Comparison of ENCODE assay signal across 19 cellular contexts in genomic region chr2:99600929-99601680, GRCh38.
DNase-seq lines count a peak whose midpoint lies in the region; ATAC-seq and TF ChIP-seq lines count a peak whose summit lies in the region.
"Had no signal": no experiment of that assay in that cellular context is flagged by ENCODE, and none has a peak within 500 bp of the region (broad histone marks: within the 10 kb centered on the region; RNA-seq: fewer than 3 reads in every experiment).

No MANE protein-coding gene starts in this region.

- H3K79me2 ChIP-seq in GM23338 (replicated peaks; ENCODE audit: insufficient read depth) = no peaks in the 10 kb centered on the region
- no peaks in the 10 kb centered on the region for H3K79me2 ChIP-seq in trophoblast cell (ENCODE audit: control insufficient read depth, insufficient read depth, low read length, poor library complexity)

- H3K4me3 ChIP-seq in GM23338 = no peak overlapping the region
- H3K4me3 ChIP-seq in trophoblast cell (ENCODE audit: low read depth, low read length) = peak overlapping the region; percentile 19
- H3K4me3 ChIP-seq: coronary artery, gastrocnemius medialis, MG63, right lobe of liver had no signal

- peak; percentile 53 for ATAC-seq in GM23338
- peak; percentile 8 for ATAC-seq in foreskin keratinocyte
- no peak for ATAC-seq in GM21529 (IDR thresholded peaks at IDR 0.05; ENCODE audit: unreplicated experiment)
- ATAC-seq: gastrocnemius medialis, HCT116 had no signal

- peaks cover 2% of the 10 kb centered on the region for H3K79me1 ChIP-seq in trophoblast cell (ENCODE audit: low read length)

- no peak overlapping the region for H3K9ac ChIP-seq in trophoblast cell (ENCODE audit: low read length)

- no peak overlapping the region for H3K4me3 Mint-ChIP-seq in GM23338

- DNase-seq in GM23338 (ENCODE audit: low spot score) (peak; percentile 12), NCI-H69 (lab: John Stamatoyannopoulos, UW) (peak; percentile 5), foreskin keratinocyte (no peak), trophoblast cell (no peak), SW 1271 (lab: John Stamatoyannopoulos, UW) (no peak), mucosa of gallbladder (ENCODE audit: low spot score) (no peak)
- no peak for DNase-seq in activated T-cell treated with anti-CD3 and anti-CD28 coated beads, Interleukin-2, amount 50 U/mL, for 48 hours
- DNase-seq: activated CD8-positive, alpha-beta memory T cell treated with anti-CD3 and anti-CD28 coated beads for 24 hours; amygdala; BE2C; gastrocnemius medialis; MG63; NCI-H187; NCI-H526 treated with DMSO at 0.1 percent for 48 hours; right lobe of liver; stimulated activated CD4-positive, alpha-beta T cell treated with anti-CD3 and anti-CD28 coated beads, Interleukin-2, amount 100 ng/mL, for 24 hours had no signal

- no peak overlapping the region for H3K23ac ChIP-seq in trophoblast cell (ENCODE audit: low read length)

- no peaks in the 10 kb centered on the region for H3K36me3 Mint-ChIP-seq in GM23338 (ENCODE audit: low read depth)

- no peaks in the 10 kb centered on the region for H3K27me3 ChIP-seq in GM23338 (ENCODE audit: insufficient read depth)
- peaks cover 49% of the 10 kb centered on the region for H3K27me3 ChIP-seq in foreskin keratinocyte
- peaks cover 2% of the 10 kb centered on the region for H3K27me3 ChIP-seq in trophoblast cell (ENCODE audit: insufficient read depth, low read length)
- H3K27me3 ChIP-seq: BE2C, MG63, right lobe of liver had no signal

- H3K4me2 ChIP-seq in GM23338 (no peak overlapping the region), trophoblast cell (ENCODE audit: low read length) (no peak overlapping the region)

- H3K4me1 ChIP-seq in GM23338 (ENCODE audit: insufficient read depth) (no peaks in the 10 kb centered on the region), foreskin keratinocyte (no peaks in the 10 kb centered on the region), trophoblast cell (ENCODE audit: control insufficient read depth in 1 of 2, insufficient read depth in 2 of 2, low read length in 2 of 2) (peaks cover 13 to 21% of the 10 kb centered on the region in 2 experiments)
- H3K4me1 ChIP-seq: BE2C, gastrocnemius medialis, right lobe of liver had no signal

- H3K18ac ChIP-seq in trophoblast cell (ENCODE audit: low read length) = no peak overlapping the region

- H3K14ac ChIP-seq in trophoblast cell (ENCODE audit: low read length) = no peak overlapping the region

- no peak overlapping the region for H4K8ac ChIP-seq in trophoblast cell (ENCODE audit: low read depth, low read length)

- H3K4ac ChIP-seq in trophoblast cell (ENCODE audit: low read depth, low read length) = no peak overlapping the region

- WGBS in trophoblast cell (ENCODE audit: extremely low coverage, insufficient coverage, insufficient read length) = no CpG with 5 or more reads among the region's 20 CpGs

- H2BK12ac ChIP-seq in trophoblast cell (ENCODE audit: low read length) = no peak overlapping the region

- no peak for TF ChIP-seq CTCF in GM23338 (conservative IDR thresholded peaks at IDR 0.05; ENCODE audit: low read depth in 2 of 2)
- no peak for TF ChIP-seq CTCF in foreskin keratinocyte (conservative IDR thresholded peaks at IDR 0.05)

- H3F3A ChIP-seq in GM23338 (replicated peaks; ENCODE audit: low read depth) = no peaks in the 10 kb centered on the region

- no peaks in the 10 kb centered on the region for H4K20me1 ChIP-seq in GM23338 (replicated peaks; ENCODE audit: insufficient read depth)

- H2BK5ac ChIP-seq in trophoblast cell (ENCODE audit: low read depth, low read length, poor library complexity) = no peak overlapping the region

- H2AFZ ChIP-seq in GM23338 (peak overlapping the region; percentile 60), trophoblast cell (ENCODE audit: insufficient read depth, low read length, poor library complexity) (no peak overlapping the region)

- no peaks in the 10 kb centered on the region for H3K36me3 ChIP-seq in GM23338 (ENCODE audit: insufficient read depth)
- H3K36me3 ChIP-seq in trophoblast cell (ENCODE audit: control insufficient read depth in 1 of 2, insufficient read depth in 2 of 2, low read length in 2 of 2) = no peaks in the 10 kb centered on the region
- H3K36me3 ChIP-seq: BE2C, gastrocnemius medialis, MG63, right lobe of liver had no signal

- H3K4me1 Mint-ChIP-seq in GM23338 = no peaks in the 10 kb centered on the region

- H2AK5ac ChIP-seq in trophoblast cell (ENCODE audit: low read length) = no peak overlapping the region

- no peaks in the 10 kb centered on the region for H3K27me3 Mint-ChIP-seq in GM23338 (ENCODE audit: insufficient read depth, low read depth, poor library complexity)

- no peaks in the 10 kb centered on the region for H3K9me2 ChIP-seq in GM23338 (ENCODE audit: insufficient read depth)

- no peaks in the 10 kb centered on the region for H3K9me3 Mint-ChIP-seq in GM23338

- H3K9me3 ChIP-seq in trophoblast cell (ENCODE audit: insufficient read depth, low read depth, low read length) = no peaks in the 10 kb centered on the region
- H3K9me3 ChIP-seq: BE2C, gastrocnemius medialis, MG63, right lobe of liver had no signal

- H2BK120ac ChIP-seq in trophoblast cell (ENCODE audit: insufficient read depth, low read length, poor library complexity) = no peak overlapping the region

- H3K27ac Mint-ChIP-seq in GM23338 = no peak overlapping the region

- H3K27ac ChIP-seq in GM23338 (ENCODE audit: low read depth) = no peak overlapping the region
- H3K27ac ChIP-seq in foreskin keratinocyte = no peak overlapping the region
- no peak overlapping the region for H3K27ac ChIP-seq in trophoblast cell (ENCODE audit: low read depth, low read length)
- H3K27ac ChIP-seq: coronary artery, gastrocnemius medialis, right lobe of liver had no signal

- no peak overlapping the region for H4K12ac ChIP-seq in trophoblast cell (ENCODE audit: low read depth, low read length)

- H4K91ac ChIP-seq in trophoblast cell (ENCODE audit: low read depth, low read length) = no peak overlapping the region

TF ChIP-seq in GM23338, 12 proteins besides CTCF, POLR2A, EP300 and RAD21 (continues in another document):
- TF ChIP-seq, protein P1, sequence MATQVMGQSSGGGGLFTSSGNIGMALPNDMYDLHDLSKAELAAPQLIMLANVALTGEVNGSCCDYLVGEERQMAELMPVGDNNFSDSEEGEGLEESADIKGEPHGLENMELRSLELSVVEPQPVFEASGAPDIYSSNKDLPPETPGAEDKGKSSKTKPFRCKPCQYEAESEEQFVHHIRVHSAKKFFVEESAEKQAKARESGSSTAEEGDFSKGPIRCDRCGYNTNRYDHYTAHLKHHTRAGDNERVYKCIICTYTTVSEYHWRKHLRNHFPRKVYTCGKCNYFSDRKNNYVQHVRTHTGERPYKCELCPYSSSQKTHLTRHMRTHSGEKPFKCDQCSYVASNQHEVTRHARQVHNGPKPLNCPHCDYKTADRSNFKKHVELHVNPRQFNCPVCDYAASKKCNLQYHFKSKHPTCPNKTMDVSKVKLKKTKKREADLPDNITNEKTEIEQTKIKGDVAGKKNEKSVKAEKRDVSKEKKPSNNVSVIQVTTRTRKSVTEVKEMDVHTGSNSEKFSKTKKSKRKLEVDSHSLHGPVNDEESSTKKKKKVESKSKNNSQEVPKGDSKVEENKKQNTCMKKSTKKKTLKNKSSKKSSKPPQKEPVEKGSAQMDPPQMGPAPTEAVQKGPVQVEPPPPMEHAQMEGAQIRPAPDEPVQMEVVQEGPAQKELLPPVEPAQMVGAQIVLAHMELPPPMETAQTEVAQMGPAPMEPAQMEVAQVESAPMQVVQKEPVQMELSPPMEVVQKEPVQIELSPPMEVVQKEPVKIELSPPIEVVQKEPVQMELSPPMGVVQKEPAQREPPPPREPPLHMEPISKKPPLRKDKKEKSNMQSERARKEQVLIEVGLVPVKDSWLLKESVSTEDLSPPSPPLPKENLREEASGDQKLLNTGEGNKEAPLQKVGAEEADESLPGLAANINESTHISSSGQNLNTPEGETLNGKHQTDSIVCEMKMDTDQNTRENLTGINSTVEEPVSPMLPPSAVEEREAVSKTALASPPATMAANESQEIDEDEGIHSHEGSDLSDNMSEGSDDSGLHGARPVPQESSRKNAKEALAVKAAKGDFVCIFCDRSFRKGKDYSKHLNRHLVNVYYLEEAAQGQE (IDR thresholded peaks at IDR 0.05; ENCODE audit: unreplicated experiment) = no peak
- TF ChIP-seq CREB1 (CRISPR knock-in tag; IDR thresholded peaks at IDR 0.05; ENCODE audit: low read depth) (no peak), ZNF331 (CRISPR knock-in tag; IDR thresholded peaks at IDR 0.05; ENCODE audit: low read depth) (no peak), JUNB (IDR thresholded peaks at IDR 0.05; ENCODE audit: unreplicated experiment) (no peak), NANOG (IDR thresholded peaks at IDR 0.05; ENCODE audit: borderline replicate concordance) (no peak)

Comparison
In these comparisons a context has a peak if more than half of its experiments do, and no peak if none do; other contexts are left out.
1. DNase-seq: peak in GM23338 (single experiment) and NCI-H69 (single experiment); none in foreskin keratinocyte (0 of 2), trophoblast cell (0 of 2), SW 1271 (0 of 2), activated T-cell treated with anti-CD3 and anti-CD28 coated beads, Interleukin-2, amount 50 U/mL, for 48 hours (0 of 2) and mucosa of gallbladder (single experiment).